1 cellular context compared by ENCODE assay signal in genomic region chr15:35596261-35596660, GRCh38.
TF ChIP-seq lines count a peak whose summit lies in the region.

No MANE protein-coding gene starts in this region.

TF ChIP-seq in SK-N-SH treated with all-trans-retinoic acid at 6 μM for 48 hours, 23 proteins besides CTCF, POLR2A, EP300 and RAD21 (continued from another document):
- TF ChIP-seq ISL1 (CRISPR knock-in tag; IDR thresholded peaks at IDR 0.05) (no peak), ZNF70 (CRISPR knock-in tag; IDR thresholded peaks at IDR 0.05) (no peak), GLIS3 (CRISPR knock-in tag; IDR thresholded peaks at IDR 0.05) (no peak), ZFP3 (CRISPR knock-in tag; IDR thresholded peaks at IDR 0.05) (no peak), ESRRG (CRISPR knock-in tag; IDR thresholded peaks at IDR 0.05) (no peak), BACH2 (CRISPR knock-in tag; IDR thresholded peaks at IDR 0.05; ENCODE audit: borderline replicate concordance) (no peak), ARNTL (CRISPR knock-in tag; IDR thresholded peaks at IDR 0.05; ENCODE audit: borderline replicate concordance, low read depth) (no peak), CSRNP3 (CRISPR knock-in tag; IDR thresholded peaks at IDR 0.05) (no peak), TOX (CRISPR knock-in tag; IDR thresholded peaks at IDR 0.05; ENCODE audit: borderline replicate concordance) (no peak), ZC3H10 (CRISPR knock-in tag; IDR thresholded peaks at IDR 0.05) (no peak), CSDC2 (CRISPR knock-in tag; IDR thresholded peaks at IDR 0.05) (no peak), RARB (CRISPR knock-in tag; IDR thresholded peaks at IDR 0.05) (no peak), ZNF565 (CRISPR knock-in tag; conservative IDR thresholded peaks at IDR 0.05; ENCODE audit: low read depth) (no peak), ZFP30 (CRISPR knock-in tag; IDR thresholded peaks at IDR 0.05) (no peak), SNAI2 (CRISPR knock-in tag; IDR thresholded peaks at IDR 0.05) (no peak)
- TF ChIP-seq, protein P1, sequence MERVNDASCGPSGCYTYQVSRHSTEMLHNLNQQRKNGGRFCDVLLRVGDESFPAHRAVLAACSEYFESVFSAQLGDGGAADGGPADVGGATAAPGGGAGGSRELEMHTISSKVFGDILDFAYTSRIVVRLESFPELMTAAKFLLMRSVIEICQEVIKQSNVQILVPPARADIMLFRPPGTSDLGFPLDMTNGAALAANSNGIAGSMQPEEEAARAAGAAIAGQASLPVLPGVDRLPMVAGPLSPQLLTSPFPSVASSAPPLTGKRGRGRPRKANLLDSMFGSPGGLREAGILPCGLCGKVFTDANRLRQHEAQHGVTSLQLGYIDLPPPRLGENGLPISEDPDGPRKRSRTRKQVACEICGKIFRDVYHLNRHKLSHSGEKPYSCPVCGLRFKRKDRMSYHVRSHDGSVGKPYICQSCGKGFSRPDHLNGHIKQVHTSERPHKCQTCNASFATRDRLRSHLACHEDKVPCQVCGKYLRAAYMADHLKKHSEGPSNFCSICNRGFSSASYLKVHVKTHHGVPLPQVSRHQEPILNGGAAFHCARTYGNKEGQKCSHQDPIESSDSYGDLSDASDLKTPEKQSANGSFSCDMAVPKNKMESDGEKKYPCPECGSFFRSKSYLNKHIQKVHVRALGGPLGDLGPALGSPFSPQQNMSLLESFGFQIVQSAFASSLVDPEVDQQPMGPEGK (CRISPR knock-in tag; IDR thresholded peaks at IDR 0.05; ENCODE audit: borderline replicate concordance) = no peak
TF ChIP-seq in SK-N-SH treated with all-trans-retinoic acid at 6 μM for 48 hours: peak in this region for 0.
